Comparison of ENCODE assay signal across 8 cellular contexts in genomic region chr1:27542463-27543273, GRCh38. TPM values are rescaled to one million over a fixed set of nuclear protein-coding genes. Genes with fewer than 3 reads are reported as not detected.
DNase-seq lines count a peak whose midpoint lies in the region; ATAC-seq and TF ChIP-seq lines count a peak whose summit lies in the region.

No MANE protein-coding gene starts in this region.

- intact Hi-C loops in Panc1 (cut with micrococcal nuclease; ENCODE audit: unreplicated experiment) = no loop called here
- intact Hi-C loops in uterus (cut with DNase I; ENCODE audit: low total_unique reads) = no loop called here

- DNase-seq in Daoy (ENCODE audit: low read depth) = peak; percentile 84
- peak; percentile 99 for DNase-seq in Panc1 (ENCODE audit: low read depth, low spot score)
- peak; percentile 93 for DNase-seq in mucosa of gallbladder (ENCODE audit: low spot score)
- DNase-seq in uterus = peak; percentile 62 to 69
- no peak for DNase-seq in AG08395 (ENCODE audit: low spot score)
- DNase-seq in AG08396 (ENCODE audit: low spot score) = no peak

- H3K4me3 ChIP-seq in Panc1 (ENCODE audit: low read depth in 2 of 2, low read length in 2 of 2) (no peak overlapping the region), uterus (no peak overlapping the region)

- POLR2A ChIA-PET in Panc1 (lab: Charles Lee) = no interaction called here

- H3K27me3 ChIP-seq in Panc1 (ENCODE audit: control insufficient read depth, insufficient read depth, low read length) (no peaks in the 10 kb centered on the region), uterus (no peaks in the 10 kb centered on the region)

- ATAC-seq in Panc1 (peak; percentile 89), HG02571 (IDR thresholded peaks at IDR 0.05; ENCODE audit: unreplicated experiment) (no peak)

- no TSS peak for BruUV-seq in Panc1 (replicated peaks; lab: Mats Ljungman, UMichigan)

- H3K4me1 ChIP-seq in Panc1 (ENCODE audit: control insufficient read depth, insufficient read depth, low read length) (peaks cover 78% of the 10 kb centered on the region), uterus (peaks cover 23 to 42% of the 10 kb centered on the region in 2 donors)

- CTCF ChIA-PET in Panc1 (lab: Charles Lee) = interaction anchor here (0.5 kb wide), 1 partner anchor 120 kb away, joined by 4 read pairs; no protein-coding TSS in a partner anchor

- H3K36me3 ChIP-seq in Panc1 (ENCODE audit: control insufficient read depth, insufficient read depth, low read length) = no peaks in the 10 kb centered on the region
- H3K36me3 ChIP-seq in uterus = no peaks in the 10 kb centered on the region

- H3K9me3 ChIP-seq in Panc1 (ENCODE audit: control insufficient read depth, insufficient read depth, low read depth, low read length) = no peaks in the 10 kb centered on the region
- no peaks in the 10 kb centered on the region for H3K9me3 ChIP-seq in uterus

- in situ Hi-C loops in Panc1 (cut with HindIII; ENCODE audit: low pct_unique_long_range_greater_than_20kb, low sequenced_read_pairs) = no loop called here

- H3K27ac ChIP-seq in Panc1 (ENCODE audit: low read length) (peak overlapping the region; percentile 90), cingulate gyrus (ENCODE audit: low read depth, low read length) (peak overlapping the region; percentile 66), uterus (peak overlapping the region; percentile 81 to 98)

- no peak for TF ChIP-seq CTCF in Panc1 (IDR thresholded peaks at IDR 0.05)
- no peak for TF ChIP-seq CTCF in uterus (IDR thresholded peaks at IDR 0.05)

- no peak for TF ChIP-seq POLR2A in uterus (IDR thresholded peaks at IDR 0.05)

RNA-seq across cellular contexts. Expression of gene WASF2, which starts 52.7 kb away (rescaled TPM):
- 11.1 and 12.3 TPM in 2 replicates for total RNA-seq in Daoy (2014; rRNA removed; shearing (Covaris generic))
- total RNA-seq in Panc1 (2021; ENCODE audit: unreplicated experiment) = 121 TPM
- 63.7 TPM for polyA plus RNA-seq in Panc1 (2012; ENCODE audit: insufficient read length)
- 124 TPM for total RNA-seq in mucosa of gallbladder
- 100 to 1,000 TPM in 1 of 4 donors, 10 to 100 TPM in 3; 27.2 to 178 (median 41.1) TPM for total RNA-seq in uterus

Comparison
In these comparisons a context has a peak if more than half of its experiments do, and no peak if none do; other contexts are left out.
1. DNase-seq: peak in Daoy (single experiment), Panc1 (single experiment), mucosa of gallbladder (single experiment) and uterus (2 of 2); none in AG08395 (single experiment) and AG08396 (single experiment).
2. Peak in every context shown above with its lines, with median percentiles within 50 percentile points of each other: H3K27ac ChIP-seq.